ENCODE assay signal across 19 cellular contexts in genomic region chr9:130672466-130672865, GRCh38. TPM values are rescaled to one million over a fixed set of nuclear protein-coding genes. Genes with fewer than 3 reads are reported as not detected.
"Had no signal": no experiment of that assay in that cellular context is flagged by ENCODE, and none has a peak within 500 bp of the region (broad histone marks: within the 10 kb centered on the region; RNA-seq: fewer than 3 reads in every experiment).

No MANE protein-coding gene starts in this region.

- H3K9me3 ChIP-seq: gastrocnemius medialis, left ventricle myocardium inferior, ovary, testis, upper lobe of right lung had no signal

- H3K27me3 ChIP-seq: ovary, testis had no signal

- H3K36me3 Mint-ChIP-seq: activated naive CD4-positive, alpha-beta T cell treated with anti-CD3 and anti-CD28 coated beads, Interleukin-2, amount 10 ng/mL, durations not matched to agents 7 days and 5 days; memory B cell had no signal

- ATAC-seq: gastrocnemius medialis; stimulated activated naive CD8-positive, alpha-beta T cell treated with anti-CD3 and anti-CD28 coated beads, Interleukin-15, amount 100 ng/mL, for 72 hours; upper lobe of right lung had no signal

- H3K27ac Mint-ChIP-seq: activated CD4-positive, alpha-beta T cell treated with anti-CD3 and anti-CD28 coated beads, Interleukin-2, amount 10 ng/mL, durations not matched to agents 7 days and 5 days; activated naive CD4-positive, alpha-beta T cell treated with anti-CD3 and anti-CD28 coated beads, Interleukin-2, amount 10 ng/mL, durations not matched to agents 7 days and 5 days; memory B cell; nephron progenitor cell; stimulated activated naive CD8-positive, alpha-beta T cell treated with anti-CD3 and anti-CD28 coated beads, Interleukin-15, amount 100 ng/mL, for 72 hours had no signal

- H3K4me3 Mint-ChIP-seq: activated CD4-positive, alpha-beta T cell treated with anti-CD3 and anti-CD28 coated beads, Interleukin-2, amount 10 ng/mL, durations not matched to agents 7 days and 5 days; activated naive CD4-positive, alpha-beta T cell treated with anti-CD3 and anti-CD28 coated beads, Interleukin-2, amount 10 ng/mL, durations not matched to agents 7 days and 5 days; memory B cell; nephron progenitor cell; stimulated activated naive CD8-positive, alpha-beta T cell treated with anti-CD3 and anti-CD28 coated beads, Interleukin-15, amount 100 ng/mL, for 72 hours had no signal

- H3K36me3 ChIP-seq: gastrocnemius medialis, left ventricle myocardium inferior, ovary, upper lobe of right lung had no signal

- H3K27ac ChIP-seq: epithelial cell of prostate, gastrocnemius medialis, left ventricle myocardium inferior, ovary, testis, upper lobe of right lung had no signal

- H3K4me1 ChIP-seq: gastrocnemius medialis, left ventricle myocardium inferior, testis, upper lobe of right lung had no signal

- H3K4me3 ChIP-seq: gastrocnemius medialis, left ventricle myocardium inferior, ovary, testis, upper lobe of right lung had no signal

- H3K4me1 Mint-ChIP-seq: activated CD4-positive, alpha-beta T cell treated with anti-CD3 and anti-CD28 coated beads, Interleukin-2, amount 10 ng/mL, durations not matched to agents 7 days and 5 days; activated naive CD4-positive, alpha-beta T cell treated with anti-CD3 and anti-CD28 coated beads, Interleukin-2, amount 10 ng/mL, durations not matched to agents 7 days and 5 days; memory B cell; stimulated activated naive CD8-positive, alpha-beta T cell treated with anti-CD3 and anti-CD28 coated beads, Interleukin-15, amount 100 ng/mL, for 72 hours had no signal

- DNase-seq: activated CD4-positive, alpha-beta T cell treated with anti-CD3 and anti-CD28 coated beads, Interleukin-2, amount 10 ng/mL, durations not matched to agents 7 days and 5 days; activated CD4-positive, CD25-positive, alpha-beta regulatory T cell; activated CD8-positive, alpha-beta memory T cell treated with anti-CD3 and anti-CD28 coated beads for 24 hours; activated naive CD4-positive, alpha-beta T cell treated with anti-CD3 and anti-CD28 coated beads, Interleukin-2, amount 10 ng/mL, durations not matched to agents 7 days and 5 days; central memory CD4-positive, alpha-beta T cell; cortex of kidney; effector CD8-positive, alpha-beta T cell; gastrocnemius medialis; left ventricle myocardium inferior; nephron progenitor cell; ovary; stimulated activated CD4-positive, alpha-beta T cell treated with anti-CD3 and anti-CD28 coated beads, Interleukin-15, amount 100 ng/mL, for 24 hours; stimulated activated CD4-positive, alpha-beta T cell treated with anti-CD3 and anti-CD28 coated beads, Interleukin-4, amount 100 ng/mL, for 4 hours; stimulated activated naive CD8-positive, alpha-beta T cell treated with anti-CD3 and anti-CD28 coated beads, Interleukin-15, amount 100 ng/mL, for 72 hours; testis; upper lobe of right lung had no signal

RNA-seq across cellular contexts. Expression of gene PRDM12, which starts 8.1 kb away (rescaled TPM):
- total RNA-seq: activated CD4-positive, alpha-beta T cell treated with anti-CD3 and anti-CD28 coated beads, Interleukin-2, amount 10 ng/mL, durations not matched to agents 7 days and 5 days; gastrocnemius medialis; left ventricle myocardium inferior; ovary; upper lobe of right lung had no signal
- polyA plus RNA-seq: keratinocyte, ovary had no signal
